ENCODE assay signal across 8 cellular contexts in the genomic region with DNA sequence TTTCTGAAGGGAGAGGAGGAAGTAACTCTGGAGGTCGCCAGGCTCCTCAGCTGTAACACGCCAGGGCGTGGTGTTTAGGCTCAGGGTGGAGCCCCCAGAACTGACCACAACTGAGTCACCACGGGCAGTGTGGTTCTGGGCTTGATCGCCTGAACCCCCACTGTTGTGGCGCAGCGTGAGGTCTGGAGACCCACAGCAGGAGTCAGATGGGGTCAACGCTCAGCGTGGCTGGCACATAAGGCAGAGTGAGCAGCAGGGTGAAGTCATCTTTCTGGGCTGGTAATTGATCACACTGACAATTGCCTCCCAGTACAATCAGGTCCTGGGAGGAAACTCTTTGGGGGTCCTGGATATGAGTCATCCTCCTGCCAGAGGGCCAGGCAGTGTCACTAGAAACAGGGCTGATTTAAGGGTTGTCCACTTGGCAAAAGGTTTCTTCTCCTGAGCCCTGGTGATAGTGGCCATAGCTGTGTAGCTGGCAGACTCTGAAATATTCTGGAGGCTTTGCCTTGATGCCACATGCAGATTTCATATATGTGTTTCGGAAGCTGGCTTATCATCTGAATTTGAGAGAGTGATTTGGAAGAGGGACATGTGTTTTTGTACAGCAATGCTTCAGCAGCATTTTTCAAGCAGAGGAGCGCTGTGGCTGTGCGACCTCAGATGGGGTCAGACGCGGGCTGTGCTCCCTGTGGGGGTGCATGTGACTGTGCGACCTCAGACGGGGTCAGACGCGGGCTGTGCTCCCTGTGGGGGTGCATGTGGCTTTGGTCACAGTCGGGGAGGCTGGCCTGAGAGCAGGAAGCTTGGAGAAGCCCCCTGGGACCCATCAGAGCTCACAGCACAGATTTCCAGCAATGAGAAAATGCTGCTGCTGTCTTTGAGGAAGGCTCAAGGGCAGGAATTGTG. TPM values are rescaled to one million over a fixed set of nuclear protein-coding genes. Genes with fewer than 3 reads are reported as not detected.
DNase-seq lines count a peak whose midpoint lies in the region; ATAC-seq, FAIRE-seq and TF ChIP-seq lines count a peak whose summit lies in the region.

No MANE protein-coding gene starts in this region.

- peak in 1 of 2 experiments; percentile 68 for DNase-seq in A549 (ENCODE audit: low read depth in 1 of 2, low spot score in 1 of 2)
- DNase-seq in OCI-M1 (lab: John Stamatoyannopoulos, UW) = peak; percentile 92
- peak; percentile 88 for DNase-seq in amniotic epithelial cell (ENCODE audit: low read depth)
- DNase-seq in superior temporal gyrus (ENCODE audit: extremely low spot score) = peak; percentile 50
- DNase-seq in NCI-H774 (lab: John Stamatoyannopoulos, UW) = no peak
- no peak for DNase-seq in occipital lobe (lab: John Stamatoyannopoulos, UW)

- peak overlapping the region; percentile 92 to 94 for H3K27ac ChIP-seq in A549
- peak overlapping the region; percentile 76 for H3K27ac ChIP-seq in layer of hippocampus (ENCODE audit: low read depth, low read length)

- TF ChIP-seq RAD21 in A549 (conservative IDR thresholded peaks at IDR 0.05 in 1 of 2, IDR thresholded peaks at IDR 0.05 in 1 of 2) = no peak

- no peak for TF ChIP-seq CTCF in A549 (IDR thresholded peaks at IDR 0.05)

- peak; percentile 39 to 77; a peak in 2 of 5 replicates for TF ChIP-seq EP300 in A549 (IDR thresholded peaks at IDR 0.05)

- peak overlapping the region; percentile 64 for H3K4me2 ChIP-seq in A549

- peaks cover 74% of the 10 kb centered on the region for H3K4me1 ChIP-seq in A549

- no peaks in the 10 kb centered on the region for H3K9me3 ChIP-seq in A549

- FAIRE-seq in A549 (lab: Jason Lieb, UNC) = no peak

- no peaks in the 10 kb centered on the region for H3K27me3 ChIP-seq in layer of hippocampus (ENCODE audit: control insufficient read depth, insufficient read depth, low read length)

- POLR2A ChIA-PET in A549 (lab: Yijun Ruan, JAX) = no interaction called here

- TF ChIP-seq POLR2A in A549 (IDR thresholded peaks at IDR 0.05; ENCODE audit: low read length) = no peak

- WGBS in A549 (ENCODE audit: missing lambda C conversion rate) = 25% methylated on average over 10 of the region's 19 CpGs

- no peak overlapping the region for H3K4me3 ChIP-seq in A549

- CTCF ChIA-PET in A549 (lab: Yijun Ruan, JAX) = interaction anchor here (0.6 to 6.5 kb wide), 6 partner anchors 10 to 261 kb away, joined by 3 to 54 read pairs (median 4); no protein-coding TSS in a partner anchor

- peak; percentile 27 to 52; a peak in 4 of 6 replicates for ATAC-seq in A549
- ATAC-seq in GM19463 (IDR thresholded peaks at IDR 0.05; ENCODE audit: unreplicated experiment) = peak; percentile 50

TF ChIP-seq in A549, 52 proteins besides CTCF, POLR2A, EP300 and RAD21:
- TF ChIP-seq, protein P1, sequence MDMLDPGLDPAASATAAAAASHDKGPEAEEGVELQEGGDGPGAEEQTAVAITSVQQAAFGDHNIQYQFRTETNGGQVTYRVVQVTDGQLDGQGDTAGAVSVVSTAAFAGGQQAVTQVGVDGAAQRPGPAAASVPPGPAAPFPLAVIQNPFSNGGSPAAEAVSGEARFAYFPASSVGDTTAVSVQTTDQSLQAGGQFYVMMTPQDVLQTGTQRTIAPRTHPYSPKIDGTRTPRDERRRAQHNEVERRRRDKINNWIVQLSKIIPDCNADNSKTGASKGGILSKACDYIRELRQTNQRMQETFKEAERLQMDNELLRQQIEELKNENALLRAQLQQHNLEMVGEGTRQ (IDR thresholded peaks at IDR 0.05) = no peak
- TF ChIP-seq RARB (CRISPR knock-in tag; IDR thresholded peaks at IDR 0.05) = 0 out of 2 replicates have a peak, but pooled peaks have one; percentile 42
- TF ChIP-seq JUNB (IDR thresholded peaks at IDR 0.05) = peak; percentile 31; the same call in 1 of the 2 replicates
- no peak for TF ChIP-seq HOXA7 (CRISPR knock-in tag; IDR thresholded peaks at IDR 0.05)
- no peak for TF ChIP-seq TFCP2L1 (CRISPR knock-in tag; IDR thresholded peaks at IDR 0.05)
- TF ChIP-seq, protein P2, sequence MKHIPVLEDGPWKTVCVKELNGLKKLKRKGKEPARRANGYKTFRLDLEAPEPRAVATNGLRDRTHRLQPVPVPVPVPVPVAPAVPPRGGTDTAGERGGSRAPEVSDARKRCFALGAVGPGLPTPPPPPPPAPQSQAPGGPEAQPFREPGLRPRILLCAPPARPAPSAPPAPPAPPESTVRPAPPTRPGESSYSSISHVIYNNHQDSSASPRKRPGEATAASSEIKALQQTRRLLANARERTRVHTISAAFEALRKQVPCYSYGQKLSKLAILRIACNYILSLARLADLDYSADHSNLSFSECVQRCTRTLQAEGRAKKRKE (CRISPR knock-in tag; IDR thresholded peaks at IDR 0.05; ENCODE audit: low read depth) = 0 out of 2 replicates have a peak, but pooled peaks have one; percentile 4
- TF ChIP-seq JUN (IDR thresholded peaks at IDR 0.05) = 0 out of 5 replicates have a peak, but pooled peaks of 1 of the 2 experiments have one; percentile 39
- no peak for TF ChIP-seq EHF (CRISPR knock-in tag; IDR thresholded peaks at IDR 0.05)
- peak; percentile 77 for TF ChIP-seq GATA3 (IDR thresholded peaks at IDR 0.05; ENCODE audit: borderline replicate concordance)
- no peak for TF ChIP-seq FOSL2 (IDR thresholded peaks at IDR 0.05)
- peak; percentile 76 for TF ChIP-seq FOSL2 (CRISPR knock-in tag; IDR thresholded peaks at IDR 0.05)
- TF ChIP-seq CBX8 (IDR thresholded peaks at IDR 0.05) = no peak

RNA-seq across cellular contexts. Expression of a gene that starts 50.0 kb away (rescaled TPM):
- polyA plus RNA-seq in A549 (2011; rRNA removed) (22.3 and 24.7 TPM in 2 replicates), A549 (2017; fragmentation: RNase III; extraction: RNeasy Plus Mini Kit Qiagen cat#74134 plus additional on column Dnase treatment) (26.5 to 28.5 TPM (median 26.7 TPM) in 3 replicates)
- 28.9 and 30.2 TPM in 2 replicates for polyA plus RNA-seq in A549 (2012; cell fraction: cytosol; rRNA removed)
- 21.6 and 25.1 TPM in 2 replicates for polyA plus RNA-seq in A549 (2012; cell fraction: nucleus; rRNA removed)
- polyA minus RNA-seq in A549 (2011; rRNA and poly(A)+ RNA removed) = 31.0 and 31.9 TPM in 2 replicates
- 7.2 TPM for total RNA-seq in occipital lobe

Comparison
In these comparisons a context has a peak if more than half of its experiments do, and no peak if none do; other contexts are left out.
1. DNase-seq: peak in OCI-M1 (single experiment), amniotic epithelial cell (single experiment) and superior temporal gyrus (single experiment); none in NCI-H774 (single experiment) and occipital lobe (single experiment).